ENCODE assay signal across 8 cellular contexts in genomic region chr11:116703421-116703820, GRCh38.
DNase-seq lines count a peak whose midpoint lies in the region; ATAC-seq and TF ChIP-seq lines count a peak whose summit lies in the region.

No MANE protein-coding gene starts in this region.

- TF ChIP-seq RAD21 in neural cell (conservative IDR thresholded peaks at IDR 0.05) = peak; percentile 54

- no peaks in the 10 kb centered on the region for H3K9me3 ChIP-seq in neural cell (ENCODE audit: low read length)

- no peaks in the 10 kb centered on the region for H3K79me2 ChIP-seq in neural cell (replicated peaks; ENCODE audit: insufficient read depth, low read length)

- no peak for TF ChIP-seq EP300 in neural cell (conservative IDR thresholded peaks at IDR 0.05; ENCODE audit: poor library complexity, severe bottlenecking)

- H2AFZ ChIP-seq in neural cell (ENCODE audit: low read depth, low read length) = peak overlapping the region; percentile 6

- peak overlapping the region; percentile 42 for H3K4me3 ChIP-seq in neural cell (ENCODE audit: low read length)

- no peaks in the 10 kb centered on the region for H3K27me3 ChIP-seq in neural cell (ENCODE audit: insufficient read depth, low read depth, low read length)

- TF ChIP-seq POLR2A in GM18505 (IDR thresholded peaks at IDR 0.05; ENCODE audit: borderline replicate concordance, extremely low read depth, insufficient read depth, insufficient read length) = no peak

- DNase-seq in DMS53 treated with DMSO at 0.1 percent for 48 hours (lab: John Stamatoyannopoulos, UW; ENCODE audit: unreplicated experiment) (peak; percentile 71), NCI-H2107 treated with DMSO at 0.1 percent for 48 hours (lab: John Stamatoyannopoulos, UW; ENCODE audit: unreplicated experiment) (peak; percentile 10), amygdala (lab: John Stamatoyannopoulos, UW) (peak in 37 of 56 donors; percentile 2 to 75 (median 43)), SKM-1 treated with dmso at 0.1 percent for 144 hours (lab: John Stamatoyannopoulos, UW; ENCODE audit: unreplicated experiment) (no peak)
- no peak for DNase-seq in activated naive CD4-positive, alpha-beta T cell treated with anti-CD3 and anti-CD28 coated beads, Interleukin-2, amount 50 U/mL, for 16 hours

- no peaks in the 10 kb centered on the region for H3K36me3 ChIP-seq in neural cell (ENCODE audit: insufficient read depth, low read length)

- peak overlapping the region; percentile 58 for H3K4me2 ChIP-seq in neural cell (ENCODE audit: low read length)

- peak overlapping the region; percentile 63 for H3K27ac ChIP-seq in neural cell (ENCODE audit: low read length)

- peak; percentile 50 for TF ChIP-seq CTCF in neural cell (IDR thresholded peaks at IDR 0.05; ENCODE audit: poor library complexity, severe bottlenecking)

- no peaks in the 10 kb centered on the region for H3F3A ChIP-seq in neural cell (ENCODE audit: insufficient read depth, low read length, poor library complexity, severe bottlenecking)

- H3K9me2 ChIP-seq in neural cell (ENCODE audit: insufficient read depth, low read length) = no peaks in the 10 kb centered on the region

- ATAC-seq in activated CD4-positive, CD25-positive, alpha-beta regulatory T cell treated with anti-CD3 and anti-CD28 coated beads, Interleukin-2, amount 50 U/mL, for 24 hours = no peak
- no peak for ATAC-seq in GM18505 (IDR thresholded peaks at IDR 0.05; ENCODE audit: unreplicated experiment)

- no peaks in the 10 kb centered on the region for H4K20me1 ChIP-seq in neural cell (ENCODE audit: insufficient read depth)

- peak overlapping the region; percentile 38 for H3K9ac ChIP-seq in neural cell (ENCODE audit: low read length)

TF ChIP-seq in neural cell, 6 proteins besides CTCF, POLR2A, EP300 and RAD21:
- TF ChIP-seq TAF1 (IDR thresholded peaks at IDR 0.05; ENCODE audit: low read depth) (no peak), MXI1 (conservative IDR thresholded peaks at IDR 0.05; ENCODE audit: poor library complexity, severe bottlenecking) (no peak), REST (IDR thresholded peaks at IDR 0.05; ENCODE audit: borderline replicate concordance) (peak; percentile 23), POLR2AphosphoS5 (IDR thresholded peaks at IDR 0.05) (peak; percentile 27), EZH2 (IDR thresholded peaks at IDR 0.05; ENCODE audit: borderline replicate concordance, insufficient read depth, low read length, poor library complexity, severe bottlenecking) (no peak), SMC3 (conservative IDR thresholded peaks at IDR 0.05; ENCODE audit: poor library complexity) (peak; percentile 50)

Comparison
In these comparisons a context has a peak if more than half of its experiments do, and no peak if none do; other contexts are left out.
1. DNase-seq: peak in DMS53 treated with DMSO at 0.1 percent for 48 hours (single experiment), NCI-H2107 treated with DMSO at 0.1 percent for 48 hours (single experiment) and amygdala (37 of 56); none in SKM-1 treated with dmso at 0.1 percent for 144 hours (single experiment) and activated naive CD4-positive, alpha-beta T cell treated with anti-CD3 and anti-CD28 coated beads, Interleukin-2, amount 50 U/mL, for 16 hours (single experiment).